ENCODE assay signal across 8 cellular contexts in the genomic region with DNA sequence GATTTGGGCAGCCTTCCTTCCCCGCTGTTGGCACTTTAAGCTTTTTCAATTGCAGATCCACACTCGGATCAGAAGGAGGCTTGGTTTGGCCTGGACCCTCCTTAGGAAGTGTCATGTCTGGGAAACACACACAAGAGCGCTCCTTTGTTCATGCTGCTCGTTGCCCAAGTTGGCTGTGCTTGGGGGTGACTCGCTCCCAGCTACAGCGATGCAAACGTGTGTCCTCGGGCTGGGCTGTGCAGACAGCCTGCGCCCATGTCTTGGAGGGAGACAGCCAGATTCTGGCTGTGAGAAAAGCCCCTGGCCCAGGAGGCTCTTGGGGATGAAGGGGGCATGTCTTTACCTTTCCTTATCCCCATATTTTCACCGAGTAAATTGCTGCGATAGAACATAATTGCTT.
"Had no signal": no experiment of that assay in that cellular context is flagged by ENCODE, and none has a peak within 500 bp of the region (broad histone marks: within the 10 kb centered on the region; RNA-seq: fewer than 3 reads in every experiment).

No MANE protein-coding gene starts in this region.

- H3K4me3 Mint-ChIP-seq: H9 had no signal

- H3K9me3 Mint-ChIP-seq: H9 had no signal

- DNase-seq: GOT3, H9, HCEC 1CT, IMR-90, KG1 had no signal

- H3K27ac Mint-ChIP-seq: H9 had no signal

- FAIRE-seq: H54, HTR-8/SVneo, K562 had no signal

- ATAC-seq: K562 had no signal

- H3K4me3 ChIP-seq: K562 had no signal
